In the genomic region with DNA sequence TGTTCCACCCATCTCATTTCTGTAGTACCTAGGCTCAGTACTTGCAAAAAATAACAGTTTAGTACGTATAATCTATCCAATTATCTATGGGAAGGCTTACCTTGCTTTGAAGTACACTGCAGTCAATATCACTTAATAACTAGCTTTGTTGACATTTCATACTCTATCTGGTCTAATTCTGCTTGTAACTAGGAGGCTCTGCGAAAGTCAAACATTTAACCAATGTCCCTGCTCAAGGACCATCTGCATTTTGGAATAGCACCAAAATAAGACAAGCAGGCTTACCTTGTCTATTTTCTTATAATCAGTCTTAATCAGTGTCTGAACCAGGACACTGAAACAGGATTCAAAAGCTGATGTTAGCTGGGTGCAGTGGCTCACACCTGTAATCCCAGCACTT, we compare ENCODE assay signal across 19 cellular contexts. TPM values are rescaled to one million over a fixed set of nuclear protein-coding genes. Genes with fewer than 3 reads are reported as not detected.
DNase-seq lines count a peak whose midpoint lies in the region; ATAC-seq and TF ChIP-seq lines count a peak whose summit lies in the region.
"Had no signal": no experiment of that assay in that cellular context is flagged by ENCODE, and none has a peak within 500 bp of the region (broad histone marks: within the 10 kb centered on the region; RNA-seq: fewer than 3 reads in every experiment).

No MANE protein-coding gene starts in this region.

- DNase-seq in left ventricle myocardium inferior (no peak), right cardiac atrium (no peak), NCI-H774 (lab: John Stamatoyannopoulos, UW) (peak; percentile 27), endothelial cell (ENCODE audit: low spot score) (no peak), NCI-H2029 treated with DMSO at 0.1 percent for 48 hours (lab: John Stamatoyannopoulos, UW) (no peak), islet precursor cell (no peak), MV-4-11 (lab: John Stamatoyannopoulos, UW) (no peak)
- no peak for DNase-seq in activated CD8-positive, alpha-beta T cell treated with anti-CD3 and anti-CD28 coated beads for 36 hours
- DNase-seq: C1 segment of cervical spinal cord; GDM1; GOT3; NCI-H1092; NCI-H510A; NK-92 treated with Interleukin-12 subunit alpha and Interleukin-12 subunit beta, amount 100 ng/mL, for 24 hours; SHP77 treated with DMSO at 0.1 percent for 48 hours had no signal

- peaks cover 95% of the 10 kb centered on the region for H3K36me3 ChIP-seq in left ventricle myocardium inferior

- 95% methylated on average over 2 of the region's 2 CpGs for WGBS in right cardiac atrium

- ATAC-seq in right cardiac atrium: no peak
- no peak for ATAC-seq in activated CD8-positive, alpha-beta T cell treated with anti-CD3 and anti-CD28 coated beads for 36 hours
- ATAC-seq: GM12878, HepG2 had no signal

- TF ChIP-seq CTCF in left ventricle myocardium inferior (IDR thresholded peaks at IDR 0.05; ENCODE audit: borderline replicate concordance) (no peak), endothelial cell (IDR thresholded peaks at IDR 0.05; ENCODE audit: unreplicated experiment) (no peak)
- TF ChIP-seq CTCF in activated CD8-positive, alpha-beta T cell treated with anti-CD3 and anti-CD28 coated beads for 36 hours (IDR thresholded peaks at IDR 0.05): no peak

- peaks cover 1% of the 10 kb centered on the region for H3K27me3 Mint-ChIP-seq in endothelial cell (ENCODE audit: unreplicated experiment)
- H3K27me3 Mint-ChIP-seq in activated CD8-positive, alpha-beta T cell treated with anti-CD3 and anti-CD28 coated beads for 36 hours: no peaks in the 10 kb centered on the region

- H3K36me3 Mint-ChIP-seq in endothelial cell (ENCODE audit: low read depth, unreplicated experiment): peaks cover 31% of the 10 kb centered on the region
- peaks cover 86% of the 10 kb centered on the region for H3K36me3 Mint-ChIP-seq in activated CD8-positive, alpha-beta T cell treated with anti-CD3 and anti-CD28 coated beads for 36 hours (ENCODE audit: low read depth)

- peaks cover 59% of the 10 kb centered on the region for H3K4me1 Mint-ChIP-seq in endothelial cell (ENCODE audit: unreplicated experiment)
- H3K4me1 Mint-ChIP-seq in activated CD8-positive, alpha-beta T cell treated with anti-CD3 and anti-CD28 coated beads for 36 hours (ENCODE audit: low read depth): peaks cover 44% of the 10 kb centered on the region

- H3K27me3 ChIP-seq in left ventricle myocardium inferior (ENCODE audit: low read depth) (no peaks in the 10 kb centered on the region), right cardiac atrium (ENCODE audit: control insufficient read depth, insufficient read depth) (no peaks in the 10 kb centered on the region)

- no peak overlapping the region for H3K4me3 ChIP-seq in left ventricle myocardium inferior
- no peak overlapping the region for H3K4me3 ChIP-seq in right cardiac atrium (ENCODE audit: low read length)
- H3K4me3 ChIP-seq: GM12878 had no signal

- H3K9me3 Mint-ChIP-seq in endothelial cell (ENCODE audit: unreplicated experiment): no peaks in the 10 kb centered on the region
- no peaks in the 10 kb centered on the region for H3K9me3 Mint-ChIP-seq in activated CD8-positive, alpha-beta T cell treated with anti-CD3 and anti-CD28 coated beads for 36 hours

- H3K27ac ChIP-seq in left ventricle myocardium inferior (replicated peaks) (peak overlapping the region; percentile 82), right cardiac atrium (ENCODE audit: low read length) (no peak overlapping the region)

- intact Hi-C loops in left ventricle myocardium inferior (cut with micrococcal nuclease) (no loop called here), right cardiac atrium (cut with DNase I) (no loop called here)
- intact Hi-C loops in activated CD8-positive, alpha-beta T cell treated with anti-CD3 and anti-CD28 coated beads for 36 hours (cut with micrococcal nuclease): no loop called here

- no peak overlapping the region for H3K4me3 Mint-ChIP-seq in endothelial cell (ENCODE audit: unreplicated experiment)
- no peak overlapping the region for H3K4me3 Mint-ChIP-seq in activated CD8-positive, alpha-beta T cell treated with anti-CD3 and anti-CD28 coated beads for 36 hours

- CTCF ChIA-PET in activated CD8-positive, alpha-beta T cell treated with anti-CD3 and anti-CD28 coated beads for 36 hours (lab: Charles Lee): interaction anchor here (1.1 to 1.4 kb wide), 3 partner anchors 13 to 77 kb away, joined by 3 to 4 read pairs (median 4); no protein-coding TSS in a partner anchor

- peak overlapping the region; percentile 85 for H3K27ac Mint-ChIP-seq in endothelial cell (ENCODE audit: unreplicated experiment)
- no peak overlapping the region for H3K27ac Mint-ChIP-seq in activated CD8-positive, alpha-beta T cell treated with anti-CD3 and anti-CD28 coated beads for 36 hours

- POLR2A ChIA-PET in activated CD8-positive, alpha-beta T cell treated with anti-CD3 and anti-CD28 coated beads for 36 hours (lab: Charles Lee): interaction anchor here (0.6 to 6.9 kb wide), 7 partner anchors 7 to 190 kb away, joined by 3 to 59 read pairs (median 4); a partner anchor contains a TSS

- H3K4me1 ChIP-seq in left ventricle myocardium inferior (peaks cover 48% of the 10 kb centered on the region), right cardiac atrium (ENCODE audit: control insufficient read depth, insufficient read depth, low read length) (peaks cover 2% of the 10 kb centered on the region)

- H3K9me3 ChIP-seq in left ventricle myocardium inferior (replicated peaks) (no peaks in the 10 kb centered on the region), right cardiac atrium (ENCODE audit: control insufficient read depth, low read length) (no peaks in the 10 kb centered on the region)

RNA-seq across cellular contexts. Expression of a gene that starts 13.2 kb away (rescaled TPM):
- total RNA-seq in left ventricle myocardium inferior (5.4 TPM), right cardiac atrium (1 to 10 TPM; 4.4 to 6.3 (median 5.3) TPM), endothelial cell (ENCODE audit: unreplicated experiment) (14.2 TPM)
- polyA plus RNA-seq in right cardiac atrium: 4.6 TPM
- total RNA-seq in activated CD8-positive, alpha-beta T cell treated with anti-CD3 and anti-CD28 coated beads for 36 hours: 1 to 10 TPM; 6.2 to 7.5 TPM

RNA-seq across cellular contexts. Expression of a gene that starts 39.9 kb away (rescaled TPM):
- total RNA-seq in left ventricle myocardium inferior (not detected), right cardiac atrium (not detected), endothelial cell (ENCODE audit: unreplicated experiment) (not detected)
- polyA plus RNA-seq in right cardiac atrium: not detected
- not detected for total RNA-seq in activated CD8-positive, alpha-beta T cell treated with anti-CD3 and anti-CD28 coated beads for 36 hours
- total RNA-seq: A673, GM12878, MCF 10A had no signal

RNA-seq across cellular contexts. Expression of a gene that starts 56.8 kb away (rescaled TPM):
- 24.5 TPM for total RNA-seq in left ventricle myocardium inferior
- total RNA-seq in right cardiac atrium: 10 to 100 TPM; 22.9 to 41.1 (median 23.9) TPM
- polyA plus RNA-seq in right cardiac atrium: 20.9 TPM
- total RNA-seq in endothelial cell (ENCODE audit: unreplicated experiment): 165 TPM
- 10 to 100 TPM; 23.6 to 24.7 TPM for total RNA-seq in activated CD8-positive, alpha-beta T cell treated with anti-CD3 and anti-CD28 coated beads for 36 hours
